In genomic region chr16:80027007-80027965, GRCh38 we compare ENCODE assay signal across 8 cellular contexts.
A peak's percentile ranks its signal among the peaks of the same experiment; 100 is the strongest.
DNase-seq lines count a peak whose midpoint lies in the region; TF ChIP-seq lines count a peak whose summit lies in the region.

No MANE protein-coding gene starts in this region.

- DNase-seq in Caki2 (ENCODE audit: low read depth) (peak; percentile 95), HAP-1 (ENCODE audit: low spot score in 2 of 2) (peak; percentile 78 to 89), NCI-H510A (lab: John Stamatoyannopoulos, UW) (peak; percentile 72), activated T-cell treated with anti-CD3 and anti-CD28 coated beads for 4 hours (peak; percentile 31), fibroblast of the conjunctiva (ENCODE audit: low read depth) (peak; percentile 9), retinal pigment epithelial cell (ENCODE audit: low read depth) (peak; percentile 86), NCI-H446 (lab: John Stamatoyannopoulos, UW) (no peak), progenitor cell of endocrine pancreas (ENCODE audit: low spot score, unreplicated experiment) (no peak)

- H3K4me1 Mint-ChIP-seq in progenitor cell of endocrine pancreas (ENCODE audit: low read depth): peaks cover 8% of the 10 kb centered on the region

- no peak overlapping the region for H3K27ac Mint-ChIP-seq in progenitor cell of endocrine pancreas

- H3K4me3 ChIP-seq in HAP-1 (no peak overlapping the region), retinal pigment epithelial cell (ENCODE audit: low read length) (no peak overlapping the region)

- TF ChIP-seq CTCF in retinal pigment epithelial cell (conservative IDR thresholded peaks at IDR 0.05; ENCODE audit: low read depth, low read length) (no peak), progenitor cell of endocrine pancreas (IDR thresholded peaks at IDR 0.05; ENCODE audit: unreplicated experiment) (no peak)

- H3K4me1 ChIP-seq in HAP-1: peaks cover 28% of the 10 kb centered on the region

- H3K9me3 ChIP-seq in HAP-1: no peaks in the 10 kb centered on the region

- no peaks in the 10 kb centered on the region for H3K36me3 ChIP-seq in HAP-1 (replicated peaks)

- in situ Hi-C loops in Caki2 (cut with HindIII; ENCODE audit: low pct_unique_long_range_greater_than_20kb, low sequenced_read_pairs): no loop called here
- in situ Hi-C loops in HAP-1 (cut with MboI; ENCODE audit: low sequenced_read_pairs): no loop called here

- H3K4me3 Mint-ChIP-seq in progenitor cell of endocrine pancreas (ENCODE audit: low read depth): no peak overlapping the region

- H3K9me3 Mint-ChIP-seq in progenitor cell of endocrine pancreas (ENCODE audit: low read depth): no peaks in the 10 kb centered on the region

- H3K36me3 Mint-ChIP-seq in progenitor cell of endocrine pancreas (ENCODE audit: insufficient read depth): no peaks in the 10 kb centered on the region

- no peaks in the 10 kb centered on the region for H3K27me3 ChIP-seq in HAP-1 (ENCODE audit: low read depth)

- H3K27me3 Mint-ChIP-seq in progenitor cell of endocrine pancreas: peaks cover 21% of the 10 kb centered on the region

Comparison
In these comparisons a context has a peak if more than half of its experiments do, and no peak if none do; other contexts are left out.
1. DNase-seq: peak in Caki2 (single experiment), HAP-1 (2 of 2), NCI-H510A (single experiment), activated T-cell treated with anti-CD3 and anti-CD28 coated beads for 4 hours (single experiment), fibroblast of the conjunctiva (single experiment) and retinal pigment epithelial cell (single experiment); none in NCI-H446 (0 of 2) and progenitor cell of endocrine pancreas (single experiment).